Comparison of ENCODE assay signal across 17 cellular contexts in genomic region chr5:38576442-38576841, GRCh38. TPM values are rescaled to one million over a fixed set of nuclear protein-coding genes. Genes with fewer than 3 reads are reported as not detected.
DNase-seq lines count a peak whose midpoint lies in the region; ATAC-seq and TF ChIP-seq lines count a peak whose summit lies in the region.
"Had no signal": no experiment of that assay in that cellular context is flagged by ENCODE, and none has a peak within 500 bp of the region (broad histone marks: within the 10 kb centered on the region; RNA-seq: fewer than 3 reads in every experiment).

No MANE protein-coding gene starts in this region.

- WGBS in body of pancreas, 2 donors = 35 to 38% methylated on average over 7 of the region's 7 CpGs

- no peaks in the 10 kb centered on the region for H3K27me3 ChIP-seq in MG63
- no peaks in the 10 kb centered on the region for H3K27me3 ChIP-seq in body of pancreas
- H3K27me3 ChIP-seq in gastrocnemius medialis = no peaks in the 10 kb centered on the region
- H3K27me3 ChIP-seq: BLaER1 had no signal

- TF ChIP-seq CTCF in body of pancreas (IDR thresholded peaks at IDR 0.05) (no peak), gastrocnemius medialis (IDR thresholded peaks at IDR 0.05 in 4 of 5, conservative IDR thresholded peaks at IDR 0.05 in 1 of 5) (no peak), CD14-positive monocyte (IDR thresholded peaks at IDR 0.05) (no peak)

- no peak overlapping the region for H3K27ac Mint-ChIP-seq in CD14-positive monocyte
- no peak overlapping the region for H3K27ac Mint-ChIP-seq in activated T-helper 2 cell treated with anti-CD3 and anti-CD28 coated beads, Interferon-gamma antibody, Interleukin-2, Interleukin-4, amounts not matched to agents 10 μg/mL and 5 μg/mL and 100 μg/mL, durations not matched to agents 14 hours and 24 hours and 36 hours
- H3K27ac Mint-ChIP-seq: H9 had no signal

- intact Hi-C loops in body of pancreas (cut with DNase I) (no loop called here), gastrocnemius medialis (cut with DNase I; ENCODE audit: low total_unique reads) (loop anchor here (2.0 kb wide), 1 partner anchor 14 kb away; no protein-coding TSS in a partner anchor), CD14-positive monocyte (cut with micrococcal nuclease) (no loop called here)
- intact Hi-C loops in activated T-helper 2 cell treated with anti-CD3 and anti-CD28 coated beads, Interferon-gamma antibody, Interleukin-2, Interleukin-4, amounts not matched to agents 10 μg/mL and 5 μg/mL and 100 μg/mL, durations not matched to agents 14 hours and 24 hours and 36 hours (cut with micrococcal nuclease) = no loop called here

- TF ChIP-seq POLR2A in body of pancreas (IDR thresholded peaks at IDR 0.05) (no peak), gastrocnemius medialis (IDR thresholded peaks at IDR 0.05) (no peak)

- no peak overlapping the region for H3K4me3 Mint-ChIP-seq in CD14-positive monocyte
- H3K4me3 Mint-ChIP-seq in activated T-helper 2 cell treated with anti-CD3 and anti-CD28 coated beads, Interferon-gamma antibody, Interleukin-2, Interleukin-4, amounts not matched to agents 10 μg/mL and 5 μg/mL and 100 μg/mL, durations not matched to agents 14 hours and 24 hours and 36 hours (ENCODE audit: low read depth) = no peak overlapping the region
- H3K4me3 Mint-ChIP-seq: activated T-cell treated with anti-CD3 and anti-CD28 coated beads, Interleukin-2, amount 50 U/mL, for 4 hours; H9 had no signal

- in situ Hi-C loops in gastrocnemius medialis (cut with MboI; ENCODE audit: low sequenced_read_pairs in 4 of 4) = no loop called here

- DNase-seq in MG63 = peak; percentile 51
- DNase-seq in NCI-H2171 treated with DMSO at 0.1 percent for 48 hours (lab: John Stamatoyannopoulos, UW) = peak; percentile 93
- DNase-seq in body of pancreas = peak; percentile 30 to 64 (median 48)
- peak in 1 of 2 donors; percentile 66 for DNase-seq in gastrocnemius medialis
- DNase-seq in NOMO-1 treated with DMSO at 0.1 percent for 48 hours (lab: John Stamatoyannopoulos, UW; ENCODE audit: unreplicated experiment) = no peak
- DNase-seq in CD14-positive monocyte (ENCODE audit: low spot score) = no peak
- DNase-seq in activated T-helper 2 cell treated with anti-CD3 and anti-CD28 coated beads, Interferon-gamma antibody, Interleukin-2, Interleukin-4, amounts not matched to agents 10 μg/mL and 5 μg/mL and 100 μg/mL, durations not matched to agents 14 hours and 24 hours and 36 hours (ENCODE audit: low spot score) = no peak
- DNase-seq: activated T-cell treated with anti-CD3 and anti-CD28 coated beads, Interleukin-2, amount 50 U/mL, for 4 hours; EL; H9; mucosa of descending colon; MV-4-11; occipital lobe had no signal

- H3K9me3 ChIP-seq in MG63 = no peaks in the 10 kb centered on the region
- no peaks in the 10 kb centered on the region for H3K9me3 ChIP-seq in body of pancreas
- no peaks in the 10 kb centered on the region for H3K9me3 ChIP-seq in gastrocnemius medialis
- H3K9me3 ChIP-seq: BLaER1, mucosa of descending colon had no signal

- H3K36me3 ChIP-seq in MG63 (no peaks in the 10 kb centered on the region), body of pancreas (replicated peaks in 1 of 2; ENCODE audit: insufficient read depth in 1 of 2, low read depth in 2 of 2) (no peaks in the 10 kb centered on the region), gastrocnemius medialis (no peaks in the 10 kb centered on the region)
- H3K36me3 ChIP-seq: BLaER1 had no signal

- H3K4me1 Mint-ChIP-seq in CD14-positive monocyte = no peaks in the 10 kb centered on the region
- H3K4me1 Mint-ChIP-seq in activated T-helper 2 cell treated with anti-CD3 and anti-CD28 coated beads, Interferon-gamma antibody, Interleukin-2, Interleukin-4, amounts not matched to agents 10 μg/mL and 5 μg/mL and 100 μg/mL, durations not matched to agents 14 hours and 24 hours and 36 hours (ENCODE audit: low read depth) = no peaks in the 10 kb centered on the region

- ATAC-seq in body of pancreas (peak; percentile 71), gastrocnemius medialis (peak; percentile 81 to 99), HG02763 (IDR thresholded peaks at IDR 0.05; ENCODE audit: unreplicated experiment) (no peak)
- ATAC-seq: activated T-cell treated with anti-CD3 and anti-CD28 coated beads, Interleukin-2, amount 50 U/mL, for 4 hours; HepG2; mucosa of descending colon; SK-N-SH treated with all-trans-retinoic acid at 6 μM for 48 hours had no signal

- peaks cover 20% of the 10 kb centered on the region for H3K4me1 ChIP-seq in body of pancreas
- peaks cover 15 to 16% of the 10 kb centered on the region in 2 donors for H3K4me1 ChIP-seq in gastrocnemius medialis
- H3K4me1 ChIP-seq: BLaER1 had no signal

- H3K9me3 Mint-ChIP-seq in CD14-positive monocyte = peaks cover 0 to 2% (median 0%) of the 10 kb centered on the region in 7 donors
- H3K9me3 Mint-ChIP-seq in activated T-helper 2 cell treated with anti-CD3 and anti-CD28 coated beads, Interferon-gamma antibody, Interleukin-2, Interleukin-4, amounts not matched to agents 10 μg/mL and 5 μg/mL and 100 μg/mL, durations not matched to agents 14 hours and 24 hours and 36 hours = no peaks in the 10 kb centered on the region
- H3K9me3 Mint-ChIP-seq: activated T-cell treated with anti-CD3 and anti-CD28 coated beads, Interleukin-2, amount 50 U/mL, for 4 hours; H9 had no signal

- no peaks in the 10 kb centered on the region for H3K36me3 Mint-ChIP-seq in CD14-positive monocyte
- no peaks in the 10 kb centered on the region for H3K36me3 Mint-ChIP-seq in activated T-helper 2 cell treated with anti-CD3 and anti-CD28 coated beads, Interferon-gamma antibody, Interleukin-2, Interleukin-4, amounts not matched to agents 10 μg/mL and 5 μg/mL and 100 μg/mL, durations not matched to agents 14 hours and 24 hours and 36 hours (ENCODE audit: low read depth)

- H3K27me3 Mint-ChIP-seq in CD14-positive monocyte (ENCODE audit: low read depth in 3 of 3) = peaks cover 12 to 25% (median 13%) of the 10 kb centered on the region in 3 donors
- H3K27me3 Mint-ChIP-seq in activated T-helper 2 cell treated with anti-CD3 and anti-CD28 coated beads, Interferon-gamma antibody, Interleukin-2, Interleukin-4, amounts not matched to agents 10 μg/mL and 5 μg/mL and 100 μg/mL, durations not matched to agents 14 hours and 24 hours and 36 hours (ENCODE audit: low read depth) = peaks cover under 1% of the 10 kb centered on the region

- peak overlapping the region in 1 of 4 donors; percentile 28 for H3K27ac ChIP-seq in body of pancreas
- H3K27ac ChIP-seq in gastrocnemius medialis = peak overlapping the region; percentile 7 to 84 (median 66)
- H3K27ac ChIP-seq: BLaER1 had no signal

- H3K4me3 ChIP-seq in MG63 = no peak overlapping the region
- no peak overlapping the region for H3K4me3 ChIP-seq in body of pancreas
- H3K4me3 ChIP-seq in gastrocnemius medialis = no peak overlapping the region
- H3K4me3 ChIP-seq: BLaER1, mucosa of descending colon had no signal

RNA-seq across cellular contexts. Expression of gene LIFR, which starts 20.0 kb away (rescaled TPM):
- 6.8 and 9.2 TPM in 2 replicates for total RNA-seq in MG63 (2014; rRNA removed; shearing (Covaris generic); ENCODE audit: low replicate concordance)
- total RNA-seq in body of pancreas = 10 to 100 TPM; 45.4 to 80.1 TPM
- total RNA-seq in gastrocnemius medialis = 100 to 1,000 TPM in 1 of 4 donors, 10 to 100 TPM in 3; 80.0 to 233 (median 89.5) TPM
- polyA plus RNA-seq in CD14-positive monocyte = not detected
- total RNA-seq in activated T-helper 2 cell treated with anti-CD3 and anti-CD28 coated beads, Interferon-gamma antibody, Interleukin-2, Interleukin-4, amounts not matched to agents 10 μg/mL and 5 μg/mL and 100 μg/mL, durations not matched to agents 14 hours and 24 hours and 36 hours = 0.25 TPM in 1 of 2 replicates, not detected in the other

Comparison
In these comparisons a context has a peak if more than half of its experiments do, and no peak if none do; other contexts are left out.
1. DNase-seq: peak in MG63 (single experiment), NCI-H2171 treated with DMSO at 0.1 percent for 48 hours (single experiment) and body of pancreas (4 of 4); none in NOMO-1 treated with DMSO at 0.1 percent for 48 hours (single experiment), CD14-positive monocyte (single experiment) and activated T-helper 2 cell treated with anti-CD3 and anti-CD28 coated beads, Interferon-gamma antibody, Interleukin-2, Interleukin-4, amounts not matched to agents 10 μg/mL and 5 μg/mL and 100 μg/mL, durations not matched to agents 14 hours and 24 hours and 36 hours (single experiment).